In the genomic region with DNA sequence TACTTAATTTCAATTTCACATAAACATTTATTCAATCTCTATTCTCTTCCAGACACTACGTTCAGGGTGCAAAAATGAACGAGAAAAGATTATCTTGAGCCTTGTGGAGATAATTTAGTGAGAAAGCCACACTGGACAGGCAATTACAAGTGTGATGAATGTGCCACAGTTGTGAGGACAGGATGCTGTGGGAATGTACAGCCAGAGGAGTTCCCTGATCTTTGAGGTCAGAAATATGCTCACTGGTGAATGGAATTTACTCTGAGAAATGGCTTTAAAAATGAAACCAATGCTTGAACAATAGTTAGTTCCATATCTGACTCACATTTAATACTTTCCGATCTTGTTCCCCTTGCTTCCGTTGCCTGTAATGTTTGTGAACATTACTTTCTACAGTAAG, we compare ENCODE assay signal across 21 cellular contexts.
"Had no signal": no experiment of that assay in that cellular context is flagged by ENCODE, and none has a peak within 500 bp of the region (broad histone marks: within the 10 kb centered on the region; RNA-seq: fewer than 3 reads in every experiment).

No MANE protein-coding gene starts in this region.

- H3K4me3 ChIP-seq: left lung, tibial nerve, uterus had no signal

- H3K27me3 ChIP-seq: foreskin keratinocyte, left lung, tibial nerve, uterus had no signal

- H3K4me1 ChIP-seq: foreskin keratinocyte, left lung, tibial nerve, uterus had no signal

- DNase-seq: activated CD4-positive, alpha-beta T cell treated with anti-CD3 and anti-CD28 coated beads for 1 hour; activated CD4-positive, alpha-beta T cell treated with anti-CD3 and anti-CD28 coated beads, Interleukin-2, amount 50 U/mL, for 4 hours; activated gamma-delta T cell treated with Interleukin-2 at 50 U/mL for 16 hours; activated T-cell treated with anti-CD3 and anti-CD28 coated beads, Interleukin-2, amount 50 U/mL, for 72 hours; anterior cingulate cortex; cerebellar nuclear complex; cortex of kidney; effector CD4-positive, alpha-beta T cell; kidney; left lung; nephron progenitor cell; nucleus accumbens; stimulated activated CD4-positive, alpha-beta T cell treated with anti-CD3 and anti-CD28 coated beads, Interleukin-12 subunit alpha, Interleukin-12 subunit beta, amount 100 ng/mL, for 4 hours; stimulated activated CD4-positive, alpha-beta T cell treated with anti-CD3 and anti-CD28 coated beads, Interleukin-1b, Interleukin-23, amount 100 ng/mL, for 48 hours; stimulated activated naive CD4-positive, alpha-beta T cell treated with Interleukin-2 at 50 U/mL for 16 hours; SW 1271; uterus; WERI-Rb-1 had no signal

- ATAC-seq: activated naive CD4-positive, alpha-beta T cell treated with anti-CD3 and anti-CD28 coated beads, Interleukin-2, amount 50 U/mL, for 72 hours; activated T-cell treated with anti-CD3 and anti-CD28 coated beads, Interleukin-2, amount 50 U/mL, for 72 hours; foreskin keratinocyte; left lung had no signal

- H3K27ac ChIP-seq: foreskin keratinocyte, left lung, tibial nerve, uterus, WERI-Rb-1 had no signal

- H3K9me3 ChIP-seq: left lung, tibial nerve, uterus had no signal

- H3K36me3 ChIP-seq: left lung, tibial nerve, uterus, WERI-Rb-1 had no signal
